1 cellular context compared by ENCODE assay signal in genomic region chr11:3231851-3232744, GRCh38.
TF ChIP-seq lines count a peak whose summit lies in the region.

TSS of gene MRGPRE (minus strand) at chr11:3232417. CDS start at chr11:3228799, 3,618 bp downstream.

TF ChIP-seq in HepG2, 621 proteins besides CTCF, POLR2A, EP300 and RAD21 (continued from another document):
- TF ChIP-seq ARID5B (CRISPR knock-in tag; IDR thresholded peaks at IDR 0.05) (no peak), HDAC6 (IDR thresholded peaks at IDR 0.05; ENCODE audit: low read depth, low read length) (no peak), ZNF879 (CRISPR knock-in tag; IDR thresholded peaks at IDR 0.05) (no peak), ZNF839 (CRISPR knock-in tag; IDR thresholded peaks at IDR 0.05; ENCODE audit: borderline replicate concordance) (no peak), SP5 (CRISPR knock-in tag; IDR thresholded peaks at IDR 0.05; ENCODE audit: borderline replicate concordance, low read depth) (no peak), PPARG (CRISPR knock-in tag; conservative IDR thresholded peaks at IDR 0.05) (no peak), TEAD2 (CRISPR knock-in tag; IDR thresholded peaks at IDR 0.05) (no peak)
TF ChIP-seq in HepG2: peak in this region for 0.
